In genomic region chr1:154937988-154938386, GRCh38 we compare ENCODE assay signal across 2 cellular contexts.
TF ChIP-seq lines count a peak whose summit lies in the region.

No MANE protein-coding gene starts in this region.

TF ChIP-seq in A549, 52 proteins besides CTCF, POLR2A, EP300 and RAD21:
- TF ChIP-seq MAFK (IDR thresholded peaks at IDR 0.05; ENCODE audit: partially characterized antibody) (no peak), RNF2 (IDR thresholded peaks at IDR 0.05; ENCODE audit: borderline replicate concordance, low read depth) (no peak), EHMT2 (IDR thresholded peaks at IDR 0.05; ENCODE audit: low read depth) (no peak), KDM5A (IDR thresholded peaks at IDR 0.05) (no peak), HES2 (IDR thresholded peaks at IDR 0.05) (no peak), BCL3 (IDR thresholded peaks at IDR 0.05) (no peak), ZFP36 (IDR thresholded peaks at IDR 0.05; ENCODE audit: borderline replicate concordance, partially characterized antibody) (no peak), ZC3H11A (IDR thresholded peaks at IDR 0.05) (no peak), CBX2 (IDR thresholded peaks at IDR 0.05; ENCODE audit: borderline replicate concordance, low read depth) (no peak), SMC3 (IDR thresholded peaks at IDR 0.05) (no peak), RFX5 (IDR thresholded peaks at IDR 0.05) (no peak), NFE2L2 (conservative IDR thresholded peaks at IDR 0.05; ENCODE audit: low read length) (no peak), JUN (IDR thresholded peaks at IDR 0.05) (no peak), GATA3 (IDR thresholded peaks at IDR 0.05; ENCODE audit: borderline replicate concordance) (no peak), ZSCAN20 (CRISPR knock-in tag; IDR thresholded peaks at IDR 0.05) (no peak), RCOR1 (IDR thresholded peaks at IDR 0.05; ENCODE audit: low read depth, low read length) (no peak), NR3C1 (IDR thresholded peaks at IDR 0.05) (no peak), CHD4 (IDR thresholded peaks at IDR 0.05; ENCODE audit: borderline replicate concordance) (no peak)

TF ChIP-seq in IMR-90, 13 proteins besides CTCF, POLR2A, EP300 and RAD21:
- TF ChIP-seq CHD1 (IDR thresholded peaks at IDR 0.05; ENCODE audit: low read depth, low read length) (no peak), NFE2L2 (IDR thresholded peaks at IDR 0.05; ENCODE audit: low read depth, low read length) (no peak), FOS (IDR thresholded peaks at IDR 0.05; ENCODE audit: low read depth, low read length) (no peak), MXI1 (IDR thresholded peaks at IDR 0.05; ENCODE audit: borderline replicate concordance, low read depth, low read length) (no peak), ELK1 (IDR thresholded peaks at IDR 0.05; ENCODE audit: borderline replicate concordance, low read depth, low read length) (no peak), MAFK (IDR thresholded peaks at IDR 0.05; ENCODE audit: low read depth, low read length) (no peak), BHLHE40 (IDR thresholded peaks at IDR 0.05; ENCODE audit: low read depth, low read length) (no peak), USF2 (IDR thresholded peaks at IDR 0.05; ENCODE audit: low read depth, low read length) (no peak), SMC3 (IDR thresholded peaks at IDR 0.05; ENCODE audit: low read depth, low read length) (no peak), CEBPB (IDR thresholded peaks at IDR 0.05; ENCODE audit: low read depth, low read length) (no peak), MAZ (IDR thresholded peaks at IDR 0.05; ENCODE audit: borderline replicate concordance, low read depth, low read length) (no peak), RFX5 (IDR thresholded peaks at IDR 0.05; ENCODE audit: low read depth, low read length) (no peak), RCOR1 (IDR thresholded peaks at IDR 0.05; ENCODE audit: insufficient replicate concordance, low read length) (no peak)
